8 cellular contexts compared by ENCODE assay signal in genomic region chr3:114057011-114057347, GRCh38. TPM values are rescaled to one million over a fixed set of nuclear protein-coding genes. Genes with fewer than 3 reads are reported as not detected.
A peak's percentile ranks its signal among the peaks of the same experiment; 100 is the strongest.
DNase-seq lines count a peak whose midpoint lies in the region; ATAC-seq and TF ChIP-seq lines count a peak whose summit lies in the region.

No MANE protein-coding gene starts in this region.

- no peaks in the 10 kb centered on the region for H3K9me3 Mint-ChIP-seq in IgD-negative memory B cell
- H3K9me3 Mint-ChIP-seq in dendritic cell treated with granulocyte-macrophage colony-stimulating factor and Interleukin-4, amounts not matched to agents 40 ng/mL and 50 ng/mL, for 4 days = no peaks in the 10 kb centered on the region
- H3K9me3 Mint-ChIP-seq in neural crest cell = no peaks in the 10 kb centered on the region

- intact Hi-C loops in dendritic cell treated with granulocyte-macrophage colony-stimulating factor and Interleukin-4, amounts not matched to agents 40 ng/mL and 50 ng/mL, for 4 days (cut with micrococcal nuclease) = loop anchor here (2.0 to 10.0 kb wide), 5 partner anchors 110 to 1088 kb away; partner anchors contain the start of genes ATP6V1A, GRAMD1C, NAA50 and USF3

- peaks cover 2% of the 10 kb centered on the region for H3K36me3 Mint-ChIP-seq in IgD-negative memory B cell
- H3K36me3 Mint-ChIP-seq in dendritic cell treated with granulocyte-macrophage colony-stimulating factor and Interleukin-4, amounts not matched to agents 40 ng/mL and 50 ng/mL, for 4 days (ENCODE audit: low read depth) = peaks cover 42% of the 10 kb centered on the region
- no peaks in the 10 kb centered on the region for H3K36me3 Mint-ChIP-seq in neural crest cell (ENCODE audit: low read depth)

- ATAC-seq in GM21360 (IDR thresholded peaks at IDR 0.05; ENCODE audit: unreplicated experiment) = peak; percentile 8

- H3K4me3 Mint-ChIP-seq in IgD-negative memory B cell = peak overlapping the region; percentile 88 to 99 (median 98)
- peak overlapping the region; percentile 92 for H3K4me3 Mint-ChIP-seq in dendritic cell treated with granulocyte-macrophage colony-stimulating factor and Interleukin-4, amounts not matched to agents 40 ng/mL and 50 ng/mL, for 4 days
- H3K4me3 Mint-ChIP-seq in neural crest cell = peak overlapping the region; percentile 94

- H3K27ac Mint-ChIP-seq in IgD-negative memory B cell = peak overlapping the region; percentile 88 to 100 (median 98)
- H3K27ac Mint-ChIP-seq in dendritic cell treated with granulocyte-macrophage colony-stimulating factor and Interleukin-4, amounts not matched to agents 40 ng/mL and 50 ng/mL, for 4 days = peak overlapping the region; percentile 97
- H3K27ac Mint-ChIP-seq in neural crest cell (ENCODE audit: unreplicated experiment) = peak overlapping the region; percentile 97

- no peak for TF ChIP-seq POLR2A in erythroblast (IDR thresholded peaks at IDR 0.05; ENCODE audit: low read length)

- TF ChIP-seq CTCF in AG04449 (IDR thresholded peaks at IDR 0.05; ENCODE audit: insufficient read depth, low read length, missing control alignments) (no peak), neural crest cell (conservative IDR thresholded peaks at IDR 0.05) (no peak)

- no peak for DNase-seq in AG04449 (ENCODE audit: low read depth, low spot score)
- no peak for DNase-seq in neural crest cell (ENCODE audit: low read depth, low spot score)
- no peak for DNase-seq in erythroblast (lab: John Stamatoyannopoulos, UW)
- DNase-seq in stimulated activated CD4-positive, alpha-beta T cell treated with anti-CD3 and anti-CD28 coated beads, Interleukin-1b, Interleukin-23, amount 100 ng/mL, for 48 hours = no peak
- no peak for DNase-seq in T-helper 9 cell

- CTCF ChIA-PET in AG04449 (lab: Yijun Ruan, JAX) = no interaction called here

- POLR2A ChIA-PET in AG04449 (lab: Yijun Ruan, JAX) = no interaction called here

- peaks cover 26 to 46% (median 45%) of the 10 kb centered on the region in 3 donors for H3K4me1 Mint-ChIP-seq in IgD-negative memory B cell
- H3K4me1 Mint-ChIP-seq in dendritic cell treated with granulocyte-macrophage colony-stimulating factor and Interleukin-4, amounts not matched to agents 40 ng/mL and 50 ng/mL, for 4 days (ENCODE audit: low read depth) = peaks cover 47% of the 10 kb centered on the region
- peaks cover 32% of the 10 kb centered on the region for H3K4me1 Mint-ChIP-seq in neural crest cell

- H3K4me3 ChIP-seq in AG04449 (ENCODE audit: low read depth, low read length) = peak overlapping the region; percentile 95

- H3K27me3 Mint-ChIP-seq in IgD-negative memory B cell (peaks cover 3% of the 10 kb centered on the region), neural crest cell (ENCODE audit: low read depth) (no peaks in the 10 kb centered on the region)
- no peaks in the 10 kb centered on the region for H3K27me3 Mint-ChIP-seq in dendritic cell treated with granulocyte-macrophage colony-stimulating factor and Interleukin-4, amounts not matched to agents 40 ng/mL and 50 ng/mL, for 4 days

RNA-seq across cellular contexts. Expression of gene QTRT2, which starts 0.4 kb away (rescaled TPM):
- polyA plus RNA-seq in IgD-negative memory B cell = 25.4 TPM
- 40.2 and 46.5 TPM in 2 replicates for total RNA-seq in neural crest cell

RNA-seq across cellular contexts. Expression of gene CCDC191, which starts 0.7 kb away (rescaled TPM):
- 13.3 TPM for polyA plus RNA-seq in IgD-negative memory B cell
- 4.5 and 5.4 TPM in 2 replicates for total RNA-seq in neural crest cell
